ENCODE assay signal across 10 cellular contexts in genomic region chr6:158737710-158738615, GRCh38.
DNase-seq lines count a peak whose midpoint lies in the region; ATAC-seq and TF ChIP-seq lines count a peak whose summit lies in the region.
"Had no signal": no experiment of that assay in that cellular context is flagged by ENCODE, and none has a peak within 500 bp of the region (broad histone marks: within the 10 kb centered on the region; RNA-seq: fewer than 3 reads in every experiment).

No MANE protein-coding gene starts in this region.

- H3K27me3 ChIP-seq in mammary epithelial cell (ENCODE audit: insufficient read depth, low read length): no peaks in the 10 kb centered on the region
- H3K27me3 ChIP-seq in MM.1S (replicated peaks; ENCODE audit: insufficient read depth, low read length): no peaks in the 10 kb centered on the region

- no peaks in the 10 kb centered on the region for H3F3A ChIP-seq in MM.1S (ENCODE audit: insufficient read depth, low read length)

- H3K9ac ChIP-seq in mammary epithelial cell (ENCODE audit: insufficient read depth, low read length) (no peak overlapping the region), MM.1S (ENCODE audit: low read length) (no peak overlapping the region)

- CTCF ChIA-PET in mammary epithelial cell (lab: Charles Lee; ENCODE audit: low non-redundant PET): no interaction called here

- 46% methylated on average over 12 of the region's 12 CpGs for WGBS in mammary epithelial cell (ENCODE audit: low coverage, missing lambda C conversion rate)

- H3K9me3 ChIP-seq in mammary epithelial cell (replicated peaks; ENCODE audit: insufficient read depth, low read length) (peaks cover 16% of the 10 kb centered on the region), MM.1S (replicated peaks; ENCODE audit: insufficient read depth, low read length) (no peaks in the 10 kb centered on the region)

- DNase-seq in SIG-M5 treated with dmso at 0.1 percent for 504 hours (lab: John Stamatoyannopoulos, UW; ENCODE audit: unreplicated experiment) (peak; percentile 77), SIG-M5 (lab: John Stamatoyannopoulos, UW) (no peak), NB4 (ENCODE audit: low read depth) (peak; percentile 74), mammary epithelial cell (peak; percentile 83), MM.1S (no peak)
- DNase-seq in natural killer cell treated with Interleukin-12 subunit alpha and Interleukin-12 subunit beta and Interleukin-15 and Interleukin-18, amount 100 ng/mL, for 72 hours (ENCODE audit: low spot score): no peak
- DNase-seq in effector memory CD8-positive, alpha-beta T cell: no peak
- DNase-seq: mesenchymal stem cell had no signal

- no peak for TF ChIP-seq POLR2A in NB4 (IDR thresholded peaks at IDR 0.05; ENCODE audit: extremely low read depth, insufficient read length)

- H4K20me1 ChIP-seq in mammary epithelial cell (ENCODE audit: insufficient read depth, low read length): no peaks in the 10 kb centered on the region
- H4K20me1 ChIP-seq in MM.1S (ENCODE audit: insufficient read depth, low read length): no peaks in the 10 kb centered on the region

- H3K79me2 ChIP-seq in mammary epithelial cell (ENCODE audit: insufficient read depth, low read length) (no peaks in the 10 kb centered on the region), MM.1S (ENCODE audit: low read length) (no peaks in the 10 kb centered on the region)

- H3K9me2 ChIP-seq in MM.1S (replicated peaks; ENCODE audit: insufficient read depth, low read length): no peaks in the 10 kb centered on the region

- dilution Hi-C loops in mammary epithelial cell (cut with HindIII; ENCODE audit: low sequenced_read_pairs): no loop called here

- peak overlapping the region; percentile 61 for H3K4me2 ChIP-seq in mammary epithelial cell (ENCODE audit: insufficient read depth, low read depth, low read length)
- H3K4me2 ChIP-seq in MM.1S (ENCODE audit: low read depth, low read length): no peak overlapping the region

- peaks cover 2% of the 10 kb centered on the region for H3K9me3 Mint-ChIP-seq in natural killer cell treated with Interleukin-12 subunit alpha and Interleukin-12 subunit beta and Interleukin-15 and Interleukin-18, amount 100 ng/mL, for 72 hours
- peaks cover 6 to 11% of the 10 kb centered on the region in 2 donors for H3K9me3 Mint-ChIP-seq in effector memory CD8-positive, alpha-beta T cell

- H3K4me3 ChIP-seq in NB4 (ENCODE audit: low read depth, low read length): no peak overlapping the region
- no peak overlapping the region for H3K4me3 ChIP-seq in mammary epithelial cell (replicated peaks in 1 of 3; ENCODE audit: insufficient read depth in 1 of 3, low read depth in 2 of 3, low read length in 3 of 3)
- no peak overlapping the region for H3K4me3 ChIP-seq in MM.1S (ENCODE audit: low read length)

- peak overlapping the region; percentile 21 to 39 for H3K27ac Mint-ChIP-seq in natural killer cell treated with Interleukin-12 subunit alpha and Interleukin-12 subunit beta and Interleukin-15 and Interleukin-18, amount 100 ng/mL, for 72 hours
- peak overlapping the region in 1 of 2 donors; percentile 3 for H3K27ac Mint-ChIP-seq in effector memory CD8-positive, alpha-beta T cell
- H3K27ac Mint-ChIP-seq: type B pancreatic cell had no signal

- peaks cover 23% of the 10 kb centered on the region for H3K4me1 ChIP-seq in mammary epithelial cell (ENCODE audit: insufficient read depth, low read length)
- no peaks in the 10 kb centered on the region for H3K4me1 ChIP-seq in MM.1S (ENCODE audit: low read length)

- no peak for TF ChIP-seq CTCF in NB4 (IDR thresholded peaks at IDR 0.05; ENCODE audit: low read depth, low read length)
- no peak for TF ChIP-seq CTCF in mammary epithelial cell (conservative IDR thresholded peaks at IDR 0.05 in 1 of 2, IDR thresholded peaks at IDR 0.05 in 1 of 2; ENCODE audit: extremely low read depth in 1 of 2, insufficient read depth in 1 of 2, low read depth in 1 of 2, low read length in 2 of 2)
- no peak for TF ChIP-seq CTCF in MM.1S (IDR thresholded peaks at IDR 0.05; ENCODE audit: low read length)

- intact Hi-C loops in mammary epithelial cell (cut with micrococcal nuclease): loop anchor here (1.0 to 5.0 kb wide), 2 partner anchors 18 to 44 kb away; no protein-coding TSS in a partner anchor

- H3K27ac ChIP-seq in mammary epithelial cell (ENCODE audit: insufficient read depth, low read depth, low read length) (peak overlapping the region; percentile 0), MM.1S (ENCODE audit: low read length) (no peak overlapping the region)

- H3K4me1 Mint-ChIP-seq in natural killer cell treated with Interleukin-12 subunit alpha and Interleukin-12 subunit beta and Interleukin-15 and Interleukin-18, amount 100 ng/mL, for 72 hours (ENCODE audit: low read depth in 2 of 2): peaks cover 29 to 31% of the 10 kb centered on the region in 2 donors
- H3K4me1 Mint-ChIP-seq in effector memory CD8-positive, alpha-beta T cell (ENCODE audit: low read depth in 2 of 2): peaks cover 3 to 12% of the 10 kb centered on the region in 2 donors

- peaks cover 38% of the 10 kb centered on the region for H3K36me3 Mint-ChIP-seq in natural killer cell treated with Interleukin-12 subunit alpha and Interleukin-12 subunit beta and Interleukin-15 and Interleukin-18, amount 100 ng/mL, for 72 hours
- peaks cover 52% of the 10 kb centered on the region for H3K36me3 Mint-ChIP-seq in effector memory CD8-positive, alpha-beta T cell (ENCODE audit: insufficient read depth)
- H3K36me3 Mint-ChIP-seq: type B pancreatic cell had no signal

- in situ Hi-C loops in mammary epithelial cell (cut with MboI; ENCODE audit: low sequenced_read_pairs in 2 of 2): no loop called here

- BruUV-seq in mammary epithelial cell (replicated peaks; lab: Mats Ljungman, UMichigan): no TSS peak

- H3K36me3 ChIP-seq in mammary epithelial cell (ENCODE audit: insufficient read depth, low read length): no peaks in the 10 kb centered on the region
- H3K36me3 ChIP-seq in MM.1S (replicated peaks; ENCODE audit: insufficient read depth, low read length): no peaks in the 10 kb centered on the region

- H2AFZ ChIP-seq in mammary epithelial cell (ENCODE audit: low read depth, low read length): peak overlapping the region; percentile 37
- no peak overlapping the region for H2AFZ ChIP-seq in MM.1S (ENCODE audit: low read length)

- no peak overlapping the region for H3K4me3 Mint-ChIP-seq in natural killer cell treated with Interleukin-12 subunit alpha and Interleukin-12 subunit beta and Interleukin-15 and Interleukin-18, amount 100 ng/mL, for 72 hours
- H3K4me3 Mint-ChIP-seq in effector memory CD8-positive, alpha-beta T cell: no peak overlapping the region
- H3K4me3 Mint-ChIP-seq: type B pancreatic cell had no signal

- peak; percentile 46 to 67 for ATAC-seq in natural killer cell treated with Interleukin-12 subunit alpha and Interleukin-12 subunit beta and Interleukin-15 and Interleukin-18, amount 100 ng/mL, for 72 hours
- no peak for ATAC-seq in GM21717 (IDR thresholded peaks at IDR 0.05; ENCODE audit: unreplicated experiment)
- ATAC-seq in effector memory CD8-positive, alpha-beta T cell (replicated peaks): no peak

- no peaks in the 10 kb centered on the region for H3K27me3 Mint-ChIP-seq in natural killer cell treated with Interleukin-12 subunit alpha and Interleukin-12 subunit beta and Interleukin-15 and Interleukin-18, amount 100 ng/mL, for 72 hours
- H3K27me3 Mint-ChIP-seq in effector memory CD8-positive, alpha-beta T cell: no peaks in the 10 kb centered on the region
- H3K27me3 Mint-ChIP-seq: type B pancreatic cell had no signal

Comparison
In these comparisons a context has a peak if more than half of its experiments do, and no peak if none do; other contexts are left out.
1. DNase-seq: peak in SIG-M5 treated with dmso at 0.1 percent for 504 hours (single experiment), NB4 (single experiment) and mammary epithelial cell (single experiment); none in SIG-M5 (single experiment), natural killer cell treated with Interleukin-12 subunit alpha and Interleukin-12 subunit beta and Interleukin-15 and Interleukin-18, amount 100 ng/mL, for 72 hours (single experiment), effector memory CD8-positive, alpha-beta T cell (0 of 3) and MM.1S (single experiment).
2. ATAC-seq: peak in natural killer cell treated with Interleukin-12 subunit alpha and Interleukin-12 subunit beta and Interleukin-15 and Interleukin-18, amount 100 ng/mL, for 72 hours (2 of 2); none in GM21717 (single experiment) and effector memory CD8-positive, alpha-beta T cell (single experiment).